ENCODE assay signal across 13 cellular contexts in the genomic region with DNA sequence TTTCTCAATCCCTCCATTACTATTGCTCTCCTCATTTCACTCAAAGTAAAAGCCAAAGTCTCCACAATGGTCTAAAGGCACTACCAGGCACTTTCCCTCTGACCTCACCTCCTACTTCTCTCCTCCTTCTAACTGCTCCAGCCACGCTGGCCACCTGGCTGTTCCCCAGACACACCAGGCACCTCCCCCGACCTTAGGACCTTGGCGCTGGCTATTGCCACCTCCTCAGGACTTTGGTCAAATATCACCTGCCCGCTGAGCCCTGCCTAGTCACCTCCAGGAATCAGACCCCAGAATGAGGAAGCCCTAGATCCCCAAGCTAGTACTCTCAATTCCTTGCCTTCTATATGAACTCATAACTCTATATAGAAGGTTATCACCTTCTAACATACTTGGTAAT.
A peak's percentile ranks its signal among the peaks of the same experiment; 100 is the strongest.
DNase-seq lines count a peak whose midpoint lies in the region; TF ChIP-seq lines count a peak whose summit lies in the region.
"Had no signal": no experiment of that assay in that cellular context is flagged by ENCODE, and none has a peak within 500 bp of the region (broad histone marks: within the 10 kb centered on the region; RNA-seq: fewer than 3 reads in every experiment).

No MANE protein-coding gene starts in this region.

- no peak overlapping the region for H2BK120ac ChIP-seq in trophoblast cell (ENCODE audit: insufficient read depth, low read length, poor library complexity)

- no peaks in the 10 kb centered on the region for H3K27me3 ChIP-seq in colonic mucosa
- no peaks in the 10 kb centered on the region for H3K27me3 ChIP-seq in trophoblast cell (ENCODE audit: insufficient read depth, low read length)
- H3K27me3 ChIP-seq: tibial artery had no signal

- H4K12ac ChIP-seq in trophoblast cell (ENCODE audit: low read depth, low read length): no peak overlapping the region

- H3K36me3 Mint-ChIP-seq in activated CD4-positive, alpha-beta memory T cell treated with anti-CD3 and anti-CD28 coated beads, Interleukin-2, amount 10 ng/mL, durations not matched to agents 7 days and 5 days (ENCODE audit: low read depth): peaks cover 8% of the 10 kb centered on the region
- H3K36me3 Mint-ChIP-seq in activated CD4-positive, alpha-beta memory T cell treated with anti-CD3 and anti-CD28 coated beads for 36 hours: no peaks in the 10 kb centered on the region

- no peak overlapping the region for H3K4ac ChIP-seq in trophoblast cell (ENCODE audit: low read depth, low read length)

- no peak overlapping the region for H2BK5ac ChIP-seq in trophoblast cell (ENCODE audit: low read depth, low read length, poor library complexity)

- H3K36me3 ChIP-seq in colonic mucosa (no peaks in the 10 kb centered on the region), trophoblast cell (ENCODE audit: control insufficient read depth in 1 of 2, insufficient read depth in 2 of 2, low read length in 2 of 2) (no peaks in the 10 kb centered on the region)
- H3K36me3 ChIP-seq: tibial artery had no signal

- WGBS in trophoblast cell (ENCODE audit: extremely low coverage, insufficient coverage, insufficient read length): no CpG with 5 or more reads among the region's 4 CpGs

- no peak overlapping the region for H3K4me2 ChIP-seq in trophoblast cell (ENCODE audit: low read length)

- no peak overlapping the region for H2AFZ ChIP-seq in trophoblast cell (ENCODE audit: insufficient read depth, low read length, poor library complexity)

- H3K14ac ChIP-seq in trophoblast cell (ENCODE audit: low read length): no peak overlapping the region

- H3K18ac ChIP-seq in trophoblast cell (ENCODE audit: low read length): peak overlapping the region; percentile 18

- intact Hi-C loops in activated CD4-positive, alpha-beta memory T cell treated with anti-CD3 and anti-CD28 coated beads for 36 hours (cut with micrococcal nuclease): no loop called here
- intact Hi-C loops in colonic mucosa (cut with DNase I): no loop called here

- H3K79me1 ChIP-seq in trophoblast cell (ENCODE audit: low read length): peaks cover 12% of the 10 kb centered on the region

- H2AK5ac ChIP-seq in trophoblast cell (ENCODE audit: low read length): no peak overlapping the region

- H3K4me3 ChIP-seq in colonic mucosa (no peak overlapping the region), trophoblast cell (ENCODE audit: low read depth, low read length) (no peak overlapping the region)
- H3K4me3 ChIP-seq: tibial artery had no signal

- peak overlapping the region; percentile 64 for H3K27ac Mint-ChIP-seq in activated CD4-positive, alpha-beta memory T cell treated with anti-CD3 and anti-CD28 coated beads, Interleukin-2, amount 10 ng/mL, durations not matched to agents 7 days and 5 days
- H3K27ac Mint-ChIP-seq in activated CD4-positive, alpha-beta memory T cell treated with anti-CD3 and anti-CD28 coated beads for 36 hours: no peak overlapping the region

- peaks cover 7% of the 10 kb centered on the region for H3K4me1 ChIP-seq in colonic mucosa
- H3K4me1 ChIP-seq in trophoblast cell (ENCODE audit: control insufficient read depth in 1 of 2, insufficient read depth in 2 of 2, low read length in 2 of 2): peaks cover 25 to 36% of the 10 kb centered on the region in 2 experiments

- H3K4me1 Mint-ChIP-seq in activated CD4-positive, alpha-beta memory T cell treated with anti-CD3 and anti-CD28 coated beads, Interleukin-2, amount 10 ng/mL, durations not matched to agents 7 days and 5 days: peaks cover 54% of the 10 kb centered on the region
- H3K4me1 Mint-ChIP-seq in activated CD4-positive, alpha-beta memory T cell treated with anti-CD3 and anti-CD28 coated beads for 36 hours (ENCODE audit: low read depth): peaks cover 51% of the 10 kb centered on the region

- no peak overlapping the region for H2BK12ac ChIP-seq in trophoblast cell (ENCODE audit: low read length)

- no peaks in the 10 kb centered on the region for H3K9me3 ChIP-seq in colonic mucosa
- H3K9me3 ChIP-seq in trophoblast cell (ENCODE audit: insufficient read depth, low read depth, low read length): no peaks in the 10 kb centered on the region
- H3K9me3 ChIP-seq: tibial artery had no signal

- no peak for DNase-seq in activated CD4-positive, alpha-beta memory T cell treated with anti-CD3 and anti-CD28 coated beads, Interleukin-2, amount 10 ng/mL, durations not matched to agents 7 days and 5 days
- no peak for DNase-seq in activated CD4-positive, alpha-beta memory T cell treated with anti-CD3 and anti-CD28 coated beads for 36 hours
- DNase-seq in M059J (ENCODE audit: low read depth) (peak; percentile 21), colonic mucosa (peak; percentile 29), trophoblast cell (no peak), middle frontal gyrus (ENCODE audit: extremely low spot score, low spot score) (no peak), T-helper 9 cell (no peak), NCI-H774 (lab: John Stamatoyannopoulos, UW) (no peak)
- DNase-seq: ACHN; activated CD4-positive, alpha-beta T cell treated with anti-CD3 and anti-CD28 coated beads, Interleukin-2, amount 50 U/mL, for 48 hours; NCI-H2107; SHP77; tibial artery had no signal

- CTCF ChIA-PET in activated CD4-positive, alpha-beta memory T cell treated with anti-CD3 and anti-CD28 coated beads, Interleukin-2, amount 10 ng/mL, durations not matched to agents 7 days and 5 days (lab: Charles Lee): interaction anchor here (9.4 kb wide), 1 partner anchor 217 kb away, joined by 118 read pairs; no protein-coding TSS in a partner anchor
- CTCF ChIA-PET in activated CD4-positive, alpha-beta memory T cell treated with anti-CD3 and anti-CD28 coated beads for 36 hours (lab: Charles Lee): no interaction called here

- no peak overlapping the region for H3K4me3 Mint-ChIP-seq in activated CD4-positive, alpha-beta memory T cell treated with anti-CD3 and anti-CD28 coated beads, Interleukin-2, amount 10 ng/mL, durations not matched to agents 7 days and 5 days
- H3K4me3 Mint-ChIP-seq in activated CD4-positive, alpha-beta memory T cell treated with anti-CD3 and anti-CD28 coated beads for 36 hours: no peak overlapping the region

- H3K79me2 ChIP-seq in trophoblast cell (ENCODE audit: control insufficient read depth, insufficient read depth, low read length, poor library complexity): no peaks in the 10 kb centered on the region

- H3K23ac ChIP-seq in trophoblast cell (ENCODE audit: low read length): no peak overlapping the region

- POLR2A ChIA-PET in activated CD4-positive, alpha-beta memory T cell treated with anti-CD3 and anti-CD28 coated beads, Interleukin-2, amount 10 ng/mL, durations not matched to agents 7 days and 5 days (lab: Charles Lee): no interaction called here
- POLR2A ChIA-PET in activated CD4-positive, alpha-beta memory T cell treated with anti-CD3 and anti-CD28 coated beads for 36 hours (lab: Charles Lee): no interaction called here

- peak overlapping the region; percentile 8 for H4K91ac ChIP-seq in trophoblast cell (ENCODE audit: low read depth, low read length)

- peaks cover 2% of the 10 kb centered on the region for H3K9me3 Mint-ChIP-seq in activated CD4-positive, alpha-beta memory T cell treated with anti-CD3 and anti-CD28 coated beads, Interleukin-2, amount 10 ng/mL, durations not matched to agents 7 days and 5 days
- H3K9me3 Mint-ChIP-seq in activated CD4-positive, alpha-beta memory T cell treated with anti-CD3 and anti-CD28 coated beads for 36 hours: no peaks in the 10 kb centered on the region

- no peak for TF ChIP-seq CTCF in colonic mucosa (IDR thresholded peaks at IDR 0.05)

- peaks cover 48% of the 10 kb centered on the region for H3K27me3 Mint-ChIP-seq in activated CD4-positive, alpha-beta memory T cell treated with anti-CD3 and anti-CD28 coated beads, Interleukin-2, amount 10 ng/mL, durations not matched to agents 7 days and 5 days
- peaks cover 39% of the 10 kb centered on the region for H3K27me3 Mint-ChIP-seq in activated CD4-positive, alpha-beta memory T cell treated with anti-CD3 and anti-CD28 coated beads for 36 hours

- no peak overlapping the region for H4K8ac ChIP-seq in trophoblast cell (ENCODE audit: low read depth, low read length)

- H3K9ac ChIP-seq in colonic mucosa (ENCODE audit: low read depth in 2 of 2, low read length in 2 of 2) (no peak overlapping the region), trophoblast cell (ENCODE audit: low read length) (no peak overlapping the region)

- no peak overlapping the region for H3K27ac ChIP-seq in colonic mucosa
- H3K27ac ChIP-seq in trophoblast cell (ENCODE audit: low read depth, low read length): no peak overlapping the region
- H3K27ac ChIP-seq: tibial artery had no signal

Comparison
In these comparisons a context has a peak if more than half of its experiments do, and no peak if none do; other contexts are left out.
1. DNase-seq: peak in M059J (single experiment) and colonic mucosa (single experiment); none in activated CD4-positive, alpha-beta memory T cell treated with anti-CD3 and anti-CD28 coated beads, Interleukin-2, amount 10 ng/mL, durations not matched to agents 7 days and 5 days (single experiment), activated CD4-positive, alpha-beta memory T cell treated with anti-CD3 and anti-CD28 coated beads for 36 hours (single experiment), trophoblast cell (0 of 2), middle frontal gyrus (single experiment), T-helper 9 cell (single experiment) and NCI-H774 (single experiment).